Comparison of ENCODE assay signal across 21 cellular contexts in the genomic region with DNA sequence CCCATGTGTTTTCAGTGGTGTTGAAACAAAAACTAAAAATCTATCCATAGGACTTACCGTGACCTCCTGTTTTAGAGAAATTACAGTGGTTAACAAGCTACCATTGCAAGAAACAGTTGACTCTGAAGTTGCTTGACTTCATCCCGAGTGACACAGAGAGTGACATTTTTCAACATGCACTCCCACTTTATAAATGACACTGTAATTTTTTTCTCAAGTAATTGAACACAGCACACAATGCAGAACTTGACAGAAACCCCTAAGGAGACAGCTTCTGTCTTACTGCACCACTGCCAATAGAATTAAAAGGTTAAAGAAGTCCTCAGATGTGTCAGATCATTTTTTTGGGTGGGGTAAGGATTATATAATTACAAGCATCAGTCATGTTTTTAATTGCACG.
DNase-seq lines count a peak whose midpoint lies in the region; ATAC-seq and TF ChIP-seq lines count a peak whose summit lies in the region.
"Had no signal": no experiment of that assay in that cellular context is flagged by ENCODE, and none has a peak within 500 bp of the region (broad histone marks: within the 10 kb centered on the region; RNA-seq: fewer than 3 reads in every experiment).

No MANE protein-coding gene starts in this region.

- CTCF ChIA-PET in activated CD8-positive, alpha-beta T cell treated with anti-CD3 and anti-CD28 coated beads for 36 hours (lab: Charles Lee): interaction anchor here (1.5 kb wide), 1 partner anchor 25 kb away, joined by 3 read pairs; no protein-coding TSS in a partner anchor
- CTCF ChIA-PET in activated CD8-positive, alpha-beta T cell treated with anti-CD3 and anti-CD28 coated beads, Interleukin-2, amount 10 ng/mL, durations not matched to agents 7 days and 5 days (lab: Charles Lee): no interaction called here
- CTCF ChIA-PET in CD4-positive, alpha-beta T cell (lab: Charles Lee): interaction anchor here (0.5 kb wide), 1 partner anchor 48 kb away, joined by 3 read pairs; no protein-coding TSS in a partner anchor

- no peaks in the 10 kb centered on the region for H3K27me3 ChIP-seq in CD4-positive, alpha-beta T cell (ENCODE audit: control insufficient read depth, insufficient read depth, low read length)
- H3K27me3 ChIP-seq: BLaER1 treated with 17β-estradiol and CSF1 and Interleukin-3, amounts not matched to agents 10 nM and 100 nM; uterus had no signal

- ATAC-seq in activated CD8-positive, alpha-beta T cell treated with anti-CD3 and anti-CD28 coated beads for 36 hours: peak; percentile 18
- ATAC-seq in activated CD8-positive, alpha-beta T cell treated with anti-CD3 and anti-CD28 coated beads, Interleukin-2, amount 10 ng/mL, durations not matched to agents 7 days and 5 days: no peak
- ATAC-seq in CD4-positive, alpha-beta T cell (ENCODE audit: poor library complexity): no peak
- no peak for ATAC-seq in naive B cell (ENCODE audit: low read depth in 2 of 2)
- ATAC-seq in GM21576 (IDR thresholded peaks at IDR 0.05; ENCODE audit: unreplicated experiment): no peak
- ATAC-seq: HepG2 had no signal

- H3K36me3 Mint-ChIP-seq in activated CD8-positive, alpha-beta T cell treated with anti-CD3 and anti-CD28 coated beads for 36 hours (ENCODE audit: low read depth): peaks cover 78% of the 10 kb centered on the region
- peaks cover 87% of the 10 kb centered on the region for H3K36me3 Mint-ChIP-seq in activated CD8-positive, alpha-beta T cell treated with anti-CD3 and anti-CD28 coated beads, Interleukin-2, amount 10 ng/mL, durations not matched to agents 7 days and 5 days (ENCODE audit: low read depth)
- no peaks in the 10 kb centered on the region for H3K36me3 Mint-ChIP-seq in CD4-positive, alpha-beta T cell (ENCODE audit: low read depth)
- peaks cover 53% of the 10 kb centered on the region for H3K36me3 Mint-ChIP-seq in activated T-helper 1 cell treated with anti-CD3 and anti-CD28 coated beads, Interleukin-12 subunit alpha, Interleukin-12 subunit beta, Interleukin-2, Interleukin-4 antibody, amounts not matched to agents 30 ng/mL and 10 ng/mL and 1 ng/mL, durations not matched to agents 14 hours and 24 hours and 36 hours (ENCODE audit: low read depth)
- H3K36me3 Mint-ChIP-seq in naive B cell: peaks cover 12 to 22% of the 10 kb centered on the region in 2 donors

- DNase-seq in activated CD8-positive, alpha-beta T cell treated with anti-CD3 and anti-CD28 coated beads for 36 hours: no peak
- DNase-seq in activated CD8-positive, alpha-beta T cell treated with anti-CD3 and anti-CD28 coated beads, Interleukin-2, amount 10 ng/mL, durations not matched to agents 7 days and 5 days: no peak
- no peak for DNase-seq in CD4-positive, alpha-beta T cell
- no peak for DNase-seq in activated T-helper 1 cell treated with anti-CD3 and anti-CD28 coated beads, Interleukin-12 subunit alpha, Interleukin-12 subunit beta, Interleukin-2, Interleukin-4 antibody, amounts not matched to agents 30 ng/mL and 10 ng/mL and 1 ng/mL, durations not matched to agents 14 hours and 24 hours and 36 hours (ENCODE audit: low spot score)
- DNase-seq in naive B cell: no peak
- DNase-seq in ACHN: no peak
- no peak for DNase-seq in NOMO-1 (lab: John Stamatoyannopoulos, UW; ENCODE audit: unreplicated experiment in 2 of 2)
- DNase-seq: activated CD4-positive, alpha-beta memory T cell treated with anti-CD3 and anti-CD28 coated beads for 36 hours; activated T-cell treated with anti-CD3 and anti-CD28 coated beads, Interleukin-2, amount 50 U/mL, for 1 hour; mesenchymal stem cell; NCI-H187; NCI-H526 treated with DMSO at 0.1 percent for 48 hours; stimulated activated CD4-positive, alpha-beta T cell treated with anti-CD3 and anti-CD28 coated beads, Interleukin-2, amount 100 ng/mL, for 24 hours; uterus had no signal

- intact Hi-C loops in activated CD8-positive, alpha-beta T cell treated with anti-CD3 and anti-CD28 coated beads for 36 hours (cut with micrococcal nuclease): no loop called here
- intact Hi-C loops in CD4-positive, alpha-beta T cell (cut with DNase I, micrococcal nuclease): loop anchor here in 1 of 2 experiments (5.0 to 10.0 kb wide), 3 partner anchors 56 to 249 kb away; a partner anchor contains a TSS
- intact Hi-C loops in activated T-helper 1 cell treated with anti-CD3 and anti-CD28 coated beads, Interleukin-12 subunit alpha, Interleukin-12 subunit beta, Interleukin-2, Interleukin-4 antibody, amounts not matched to agents 30 ng/mL and 10 ng/mL and 1 ng/mL, durations not matched to agents 14 hours and 24 hours and 36 hours (cut with micrococcal nuclease): loop anchor here (2.0 kb wide), 1 partner anchor 27 kb away; no protein-coding TSS in a partner anchor

- no peak for TF ChIP-seq CTCF in activated CD8-positive, alpha-beta T cell treated with anti-CD3 and anti-CD28 coated beads for 36 hours (IDR thresholded peaks at IDR 0.05)
- TF ChIP-seq CTCF in CD4-positive, alpha-beta T cell (IDR thresholded peaks at IDR 0.05): no peak

- H3K9me3 ChIP-seq in CD4-positive, alpha-beta T cell (ENCODE audit: control insufficient read depth, low read length): no peaks in the 10 kb centered on the region
- H3K9me3 ChIP-seq: BLaER1 treated with 17β-estradiol and CSF1 and Interleukin-3, amounts not matched to agents 10 nM and 100 nM; HAP-1; thoracic aorta; uterus had no signal

- peak overlapping the region; percentile 76 for H3K27ac Mint-ChIP-seq in activated CD8-positive, alpha-beta T cell treated with anti-CD3 and anti-CD28 coated beads for 36 hours
- no peak overlapping the region for H3K27ac Mint-ChIP-seq in activated CD8-positive, alpha-beta T cell treated with anti-CD3 and anti-CD28 coated beads, Interleukin-2, amount 10 ng/mL, durations not matched to agents 7 days and 5 days
- peak overlapping the region; percentile 93 for H3K27ac Mint-ChIP-seq in CD4-positive, alpha-beta T cell
- peak overlapping the region; percentile 35 for H3K27ac Mint-ChIP-seq in activated T-helper 1 cell treated with anti-CD3 and anti-CD28 coated beads, Interleukin-12 subunit alpha, Interleukin-12 subunit beta, Interleukin-2, Interleukin-4 antibody, amounts not matched to agents 30 ng/mL and 10 ng/mL and 1 ng/mL, durations not matched to agents 14 hours and 24 hours and 36 hours
- H3K27ac Mint-ChIP-seq in naive B cell: peak overlapping the region in 4 of 6 donors; percentile 12 to 86 (median 39)

- H3K4me3 Mint-ChIP-seq in activated CD8-positive, alpha-beta T cell treated with anti-CD3 and anti-CD28 coated beads for 36 hours: no peak overlapping the region
- H3K4me3 Mint-ChIP-seq in activated CD8-positive, alpha-beta T cell treated with anti-CD3 and anti-CD28 coated beads, Interleukin-2, amount 10 ng/mL, durations not matched to agents 7 days and 5 days: no peak overlapping the region
- H3K4me3 Mint-ChIP-seq in CD4-positive, alpha-beta T cell: no peak overlapping the region
- H3K4me3 Mint-ChIP-seq in activated T-helper 1 cell treated with anti-CD3 and anti-CD28 coated beads, Interleukin-12 subunit alpha, Interleukin-12 subunit beta, Interleukin-2, Interleukin-4 antibody, amounts not matched to agents 30 ng/mL and 10 ng/mL and 1 ng/mL, durations not matched to agents 14 hours and 24 hours and 36 hours: no peak overlapping the region
- H3K4me3 Mint-ChIP-seq in naive B cell: no peak overlapping the region
- H3K4me3 Mint-ChIP-seq: activated CD4-positive, alpha-beta memory T cell treated with anti-CD3 and anti-CD28 coated beads for 36 hours had no signal

- POLR2A ChIA-PET in activated CD8-positive, alpha-beta T cell treated with anti-CD3 and anti-CD28 coated beads for 36 hours (lab: Charles Lee): interaction anchor here (1.2 to 1.3 kb wide), 2 partner anchors 94 to 118 kb away, joined by 3 to 4 read pairs; no protein-coding TSS in a partner anchor
- POLR2A ChIA-PET in activated CD8-positive, alpha-beta T cell treated with anti-CD3 and anti-CD28 coated beads, Interleukin-2, amount 10 ng/mL, durations not matched to agents 7 days and 5 days (lab: Charles Lee): interaction anchor here (0.8 kb wide), 1 partner anchor 91 kb away, joined by 3 read pairs; no protein-coding TSS in a partner anchor
- POLR2A ChIA-PET in CD4-positive, alpha-beta T cell (lab: Charles Lee): no interaction called here

- peaks cover 80% of the 10 kb centered on the region for H3K4me1 Mint-ChIP-seq in activated CD8-positive, alpha-beta T cell treated with anti-CD3 and anti-CD28 coated beads for 36 hours (ENCODE audit: low read depth)
- peaks cover 54% of the 10 kb centered on the region for H3K4me1 Mint-ChIP-seq in activated CD8-positive, alpha-beta T cell treated with anti-CD3 and anti-CD28 coated beads, Interleukin-2, amount 10 ng/mL, durations not matched to agents 7 days and 5 days (ENCODE audit: low read depth)
- peaks cover 95% of the 10 kb centered on the region for H3K4me1 Mint-ChIP-seq in CD4-positive, alpha-beta T cell (ENCODE audit: low read depth)
- H3K4me1 Mint-ChIP-seq in activated T-helper 1 cell treated with anti-CD3 and anti-CD28 coated beads, Interleukin-12 subunit alpha, Interleukin-12 subunit beta, Interleukin-2, Interleukin-4 antibody, amounts not matched to agents 30 ng/mL and 10 ng/mL and 1 ng/mL, durations not matched to agents 14 hours and 24 hours and 36 hours (ENCODE audit: low read depth): peaks cover 67% of the 10 kb centered on the region
- peaks cover 55 to 73% (median 69%) of the 10 kb centered on the region in 3 donors for H3K4me1 Mint-ChIP-seq in naive B cell

- in situ Hi-C loops in ACHN (cut with HindIII; ENCODE audit: low pct_ligation_motif_present, low pct_unique_long_range_greater_than_20kb, low sequenced_read_pairs): no loop called here

- H3K27me3 Mint-ChIP-seq in activated CD8-positive, alpha-beta T cell treated with anti-CD3 and anti-CD28 coated beads for 36 hours: no peaks in the 10 kb centered on the region
- H3K27me3 Mint-ChIP-seq in activated CD8-positive, alpha-beta T cell treated with anti-CD3 and anti-CD28 coated beads, Interleukin-2, amount 10 ng/mL, durations not matched to agents 7 days and 5 days (ENCODE audit: low read depth): no peaks in the 10 kb centered on the region
- H3K27me3 Mint-ChIP-seq in CD4-positive, alpha-beta T cell: no peaks in the 10 kb centered on the region
- H3K27me3 Mint-ChIP-seq in activated T-helper 1 cell treated with anti-CD3 and anti-CD28 coated beads, Interleukin-12 subunit alpha, Interleukin-12 subunit beta, Interleukin-2, Interleukin-4 antibody, amounts not matched to agents 30 ng/mL and 10 ng/mL and 1 ng/mL, durations not matched to agents 14 hours and 24 hours and 36 hours (ENCODE audit: insufficient read depth): no peaks in the 10 kb centered on the region
- H3K27me3 Mint-ChIP-seq in naive B cell: no peaks in the 10 kb centered on the region
- H3K27me3 Mint-ChIP-seq: activated CD4-positive, alpha-beta memory T cell treated with anti-CD3 and anti-CD28 coated beads for 36 hours had no signal

- H3K27ac ChIP-seq in CD4-positive, alpha-beta T cell (ENCODE audit: low read depth, low read length): no peak overlapping the region
- H3K27ac ChIP-seq: BLaER1 treated with 17β-estradiol and CSF1 and Interleukin-3, amounts not matched to agents 10 nM and 100 nM; epithelial cell of prostate; thoracic aorta; uterus; VCaP had no signal

- no peaks in the 10 kb centered on the region for H3K9me3 Mint-ChIP-seq in activated CD8-positive, alpha-beta T cell treated with anti-CD3 and anti-CD28 coated beads for 36 hours
- no peaks in the 10 kb centered on the region for H3K9me3 Mint-ChIP-seq in activated CD8-positive, alpha-beta T cell treated with anti-CD3 and anti-CD28 coated beads, Interleukin-2, amount 10 ng/mL, durations not matched to agents 7 days and 5 days (ENCODE audit: insufficient read depth)
- H3K9me3 Mint-ChIP-seq in CD4-positive, alpha-beta T cell: no peaks in the 10 kb centered on the region
- H3K9me3 Mint-ChIP-seq in activated T-helper 1 cell treated with anti-CD3 and anti-CD28 coated beads, Interleukin-12 subunit alpha, Interleukin-12 subunit beta, Interleukin-2, Interleukin-4 antibody, amounts not matched to agents 30 ng/mL and 10 ng/mL and 1 ng/mL, durations not matched to agents 14 hours and 24 hours and 36 hours: no peaks in the 10 kb centered on the region
- no peaks in the 10 kb centered on the region for H3K9me3 Mint-ChIP-seq in naive B cell
- H3K9me3 Mint-ChIP-seq: activated CD4-positive, alpha-beta memory T cell treated with anti-CD3 and anti-CD28 coated beads for 36 hours had no signal
